In genomic region chr6:84489598-84489997, GRCh38 we compare ENCODE assay signal across 1 cellular context.
TF ChIP-seq lines count a peak whose summit lies in the region.

No MANE protein-coding gene starts in this region.

TF ChIP-seq in GM23338, 12 proteins besides CTCF, POLR2A, EP300 and RAD21 (continued from another document):
- TF ChIP-seq ZNF462 (CRISPR knock-in tag; IDR thresholded peaks at IDR 0.05) (no peak), CREB1 (CRISPR knock-in tag; IDR thresholded peaks at IDR 0.05; ENCODE audit: low read depth) (no peak), REST (IDR thresholded peaks at IDR 0.05; ENCODE audit: unreplicated experiment) (no peak)
